9 cellular contexts compared by ENCODE assay signal in the genomic region with DNA sequence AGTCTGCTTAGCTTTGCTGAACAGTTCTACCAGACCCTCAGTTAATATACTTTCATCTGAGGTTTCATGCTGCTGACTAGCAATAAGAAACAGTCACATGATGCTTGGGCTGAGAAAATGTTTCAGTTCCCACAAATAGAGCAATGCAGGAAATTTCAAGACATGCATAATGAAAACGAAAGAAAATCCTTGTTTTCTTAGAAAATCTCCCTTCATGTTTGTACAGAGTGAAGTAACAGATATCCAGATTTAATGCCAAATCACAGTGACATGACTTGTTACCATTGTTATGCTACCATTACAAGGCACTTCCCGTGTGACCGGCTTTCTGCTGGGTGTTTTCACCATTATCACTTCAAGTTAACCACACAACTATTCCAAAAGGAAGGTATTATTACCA.
DNase-seq lines count a peak whose midpoint lies in the region; ATAC-seq and TF ChIP-seq lines count a peak whose summit lies in the region.
"Had no signal": no experiment of that assay in that cellular context is flagged by ENCODE, and none has a peak within 500 bp of the region (broad histone marks: within the 10 kb centered on the region; RNA-seq: fewer than 3 reads in every experiment).

No MANE protein-coding gene starts in this region.

- DNase-seq in dedifferentiated amniotic fluid mesenchymal stem cell (ENCODE audit: extremely low spot score), result peak; percentile 66
- no peak for DNase-seq in NCI-H2029 (lab: John Stamatoyannopoulos, UW)
- no peak for DNase-seq in colonic mucosa
- DNase-seq in SHP77 (lab: John Stamatoyannopoulos, UW), result no peak
- no peak for DNase-seq in activated naive CD4-positive, alpha-beta T cell (lab: John Stamatoyannopoulos, UW)

- no peak overlapping the region for H3K4me3 Mint-ChIP-seq in stimulated activated memory B cell treated with anti-CD40 and anti-IgM and Interleukin-4, amounts not matched to agents 10 μg/mL and 1 μg/mL and 100 μg/mL, for 72 hours

- H3K9me3 ChIP-seq in colonic mucosa, result no peaks in the 10 kb centered on the region

- TF ChIP-seq CTCF in colonic mucosa (IDR thresholded peaks at IDR 0.05), result no peak

- no peak overlapping the region for H3K9ac ChIP-seq in colonic mucosa (ENCODE audit: low read depth in 2 of 2, low read length in 2 of 2)

- H3K27me3 ChIP-seq in colonic mucosa, result no peaks in the 10 kb centered on the region

- no peaks in the 10 kb centered on the region for H3K36me3 Mint-ChIP-seq in stimulated activated memory B cell treated with anti-CD40 and anti-IgM and Interleukin-4, amounts not matched to agents 10 μg/mL and 1 μg/mL and 100 μg/mL, for 72 hours

- ATAC-seq in GM19438 (IDR thresholded peaks at IDR 0.05; ENCODE audit: low read depth, unreplicated experiment) (peak; percentile 52), HG03060 (IDR thresholded peaks at IDR 0.05; ENCODE audit: low read depth, unreplicated experiment) (peak; percentile 36)
- ATAC-seq in stimulated activated memory B cell treated with anti-CD40 and anti-IgM and Interleukin-4, amounts not matched to agents 10 μg/mL and 1 μg/mL and 100 μg/mL, for 72 hours, result peak; percentile 58

- H3K4me3 ChIP-seq in colonic mucosa, result no peak overlapping the region

- H3K4me1 Mint-ChIP-seq in stimulated activated memory B cell treated with anti-CD40 and anti-IgM and Interleukin-4, amounts not matched to agents 10 μg/mL and 1 μg/mL and 100 μg/mL, for 72 hours, result peaks cover 35% of the 10 kb centered on the region

- no peaks in the 10 kb centered on the region for H3K9me3 Mint-ChIP-seq in stimulated activated memory B cell treated with anti-CD40 and anti-IgM and Interleukin-4, amounts not matched to agents 10 μg/mL and 1 μg/mL and 100 μg/mL, for 72 hours
- H3K9me3 Mint-ChIP-seq: activated T-helper 2 cell treated with anti-CD3 and anti-CD28 coated beads, Interferon-gamma antibody, Interleukin-2, Interleukin-4, amounts not matched to agents 10 μg/mL and 5 μg/mL and 100 μg/mL, durations not matched to agents 14 hours and 24 hours and 36 hours had no signal

- intact Hi-C loops in colonic mucosa (cut with DNase I), result no loop called here

- H3K36me3 ChIP-seq in colonic mucosa, result no peaks in the 10 kb centered on the region

- H3K27ac Mint-ChIP-seq in stimulated activated memory B cell treated with anti-CD40 and anti-IgM and Interleukin-4, amounts not matched to agents 10 μg/mL and 1 μg/mL and 100 μg/mL, for 72 hours, result no peak overlapping the region
- H3K27ac Mint-ChIP-seq: activated T-helper 2 cell treated with anti-CD3 and anti-CD28 coated beads, Interferon-gamma antibody, Interleukin-2, Interleukin-4, amounts not matched to agents 10 μg/mL and 5 μg/mL and 100 μg/mL, durations not matched to agents 14 hours and 24 hours and 36 hours had no signal

- H3K27ac ChIP-seq in colonic mucosa, result no peak overlapping the region

- no peaks in the 10 kb centered on the region for H3K27me3 Mint-ChIP-seq in stimulated activated memory B cell treated with anti-CD40 and anti-IgM and Interleukin-4, amounts not matched to agents 10 μg/mL and 1 μg/mL and 100 μg/mL, for 72 hours

- H3K4me1 ChIP-seq in colonic mucosa, result no peaks in the 10 kb centered on the region
